In the genomic region with DNA sequence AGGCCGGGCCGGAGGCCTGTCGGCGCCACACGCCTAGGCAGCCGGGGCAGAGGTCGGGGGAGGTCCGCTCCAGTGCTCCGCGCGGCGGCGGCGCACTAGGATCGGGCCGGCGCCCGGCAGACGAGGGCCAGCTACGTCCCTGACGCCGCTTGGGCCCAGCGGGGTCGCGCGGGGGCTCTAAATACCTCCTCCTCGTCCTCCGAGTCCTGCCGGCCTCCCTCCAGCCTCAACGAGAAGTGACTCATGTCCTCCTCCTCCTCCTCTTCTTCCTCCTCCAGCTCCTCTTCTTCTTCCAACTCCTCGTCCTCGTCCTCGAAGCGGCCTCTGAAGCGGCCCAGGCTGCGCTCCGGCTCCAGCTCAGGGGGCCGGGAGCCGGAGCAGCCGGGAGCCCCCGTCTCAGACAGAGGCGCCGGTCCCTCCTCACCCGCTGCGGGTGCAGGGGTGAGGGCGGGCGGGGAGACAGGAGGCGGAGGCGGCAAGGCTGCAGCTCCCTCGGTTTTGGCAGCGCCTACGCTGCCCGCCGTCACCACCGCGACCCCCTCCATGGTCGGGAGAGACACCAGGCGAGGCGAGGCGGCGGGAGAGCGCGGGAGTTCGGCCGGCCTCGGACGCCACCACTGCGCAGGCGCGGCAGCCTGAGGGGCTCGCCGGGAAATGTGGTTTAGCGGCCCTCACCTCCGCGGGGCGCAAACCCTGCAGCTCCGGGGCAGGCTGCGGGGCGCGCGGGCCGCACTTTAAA, we compare ENCODE assay signal across 8 cellular contexts. TPM values are rescaled to one million over a fixed set of nuclear protein-coding genes. Genes with fewer than 3 reads are reported as not detected.
DNase-seq lines count a peak whose midpoint lies in the region; ATAC-seq and TF ChIP-seq lines count a peak whose summit lies in the region.

PCGF6 (minus strand) TSS at position 619 of the 739 bp plus-strand sequence; CDS start at position 545, 74 bp downstream.

- H3K36me3 Mint-ChIP-seq in activated CD4-positive, alpha-beta T cell treated with anti-CD3 and anti-CD28 coated beads, Interleukin-2, amount 10 ng/mL, durations not matched to agents 7 days and 5 days (ENCODE audit: low read depth) = peaks cover 8% of the 10 kb centered on the region

- peak within 1 kb of the TSS; percentile 92 for H3K27ac Mint-ChIP-seq in activated CD4-positive, alpha-beta T cell treated with anti-CD3 and anti-CD28 coated beads, Interleukin-2, amount 10 ng/mL, durations not matched to agents 7 days and 5 days

- no peaks in the 10 kb centered on the region for H3K9me3 Mint-ChIP-seq in activated CD4-positive, alpha-beta T cell treated with anti-CD3 and anti-CD28 coated beads, Interleukin-2, amount 10 ng/mL, durations not matched to agents 7 days and 5 days

- no peak; the same call in 1 of the 2 replicates for TF ChIP-seq CTCF in AG09319 (IDR thresholded peaks at IDR 0.05; ENCODE audit: low read depth, low read length)

- H3K4me3 Mint-ChIP-seq in activated CD4-positive, alpha-beta T cell treated with anti-CD3 and anti-CD28 coated beads, Interleukin-2, amount 10 ng/mL, durations not matched to agents 7 days and 5 days = peak within 1 kb of the TSS; percentile 90

- ATAC-seq in GM18873 (IDR thresholded peaks at IDR 0.05; ENCODE audit: low FRiP score, unreplicated experiment) (peak; percentile 58), HG03139 (IDR thresholded peaks at IDR 0.05; ENCODE audit: unreplicated experiment) (peak; percentile 69), left lobe of liver (peak; percentile 96)

- CTCF ChIA-PET in activated CD4-positive, alpha-beta T cell treated with anti-CD3 and anti-CD28 coated beads, Interleukin-2, amount 10 ng/mL, durations not matched to agents 7 days and 5 days (lab: Charles Lee) = interaction anchor here (0.9 to 4.4 kb wide), 3 partner anchors 15 to 25 kb away, joined by 4 to 17 read pairs (median 5); no protein-coding TSS in a partner anchor

- no peaks in the 10 kb centered on the region for H3K27me3 Mint-ChIP-seq in activated CD4-positive, alpha-beta T cell treated with anti-CD3 and anti-CD28 coated beads, Interleukin-2, amount 10 ng/mL, durations not matched to agents 7 days and 5 days

- POLR2A ChIA-PET in activated CD4-positive, alpha-beta T cell treated with anti-CD3 and anti-CD28 coated beads, Interleukin-2, amount 10 ng/mL, durations not matched to agents 7 days and 5 days (lab: Charles Lee) = no interaction called here

- H3K4me1 Mint-ChIP-seq in activated CD4-positive, alpha-beta T cell treated with anti-CD3 and anti-CD28 coated beads, Interleukin-2, amount 10 ng/mL, durations not matched to agents 7 days and 5 days = peaks cover 12% of the 10 kb centered on the region

- DNase-seq in AG09319 (ENCODE audit: extremely low read depth, low read depth) = peak; percentile 27
- peak; percentile 49 to 61 for DNase-seq in NCI-H524 (lab: John Stamatoyannopoulos, UW)
- peak; percentile 66 for DNase-seq in activated CD4-positive, alpha-beta T cell treated with anti-CD3 and anti-CD28 coated beads, Interleukin-2, amount 10 ng/mL, durations not matched to agents 7 days and 5 days
- DNase-seq in dedifferentiated amniotic fluid mesenchymal stem cell (ENCODE audit: extremely low spot score) = peak; percentile 63
- DNase-seq in left lobe of liver (ENCODE audit: low spot score) = peak; percentile 86
- peak; percentile 77 to 83 for DNase-seq in stimulated activated CD4-positive, alpha-beta T cell treated with anti-CD3 and anti-CD28 coated beads, Interleukin-2, amount 100 ng/mL, for 24 hours

RNA-seq across cellular contexts. Expression of gene PCGF6, which starts in this region (rescaled TPM):
- 10 to 100 TPM; 12.2 to 13.0 TPM for total RNA-seq in activated CD4-positive, alpha-beta T cell treated with anti-CD3 and anti-CD28 coated beads, Interleukin-2, amount 10 ng/mL, durations not matched to agents 7 days and 5 days
- total RNA-seq in left lobe of liver = 7.6 TPM

Comparison
In these comparisons a context has a peak if more than half of its experiments do, and no peak if none do; other contexts are left out.
1. Peak in every context shown above with its lines: DNase-seq and ATAC-seq.
2. DNase-seq: peak in every context shown above with its lines; median percentile 86 in left lobe of liver; 80 in stimulated activated CD4-positive, alpha-beta T cell treated with anti-CD3 and anti-CD28 coated beads, Interleukin-2, amount 100 ng/mL, for 24 hours; 66 in activated CD4-positive, alpha-beta T cell treated with anti-CD3 and anti-CD28 coated beads, Interleukin-2, amount 10 ng/mL, durations not matched to agents 7 days and 5 days; 63 in dedifferentiated amniotic fluid mesenchymal stem cell; 55 in NCI-H524; 27 in AG09319.